ENCODE assay signal across 8 cellular contexts in genomic region chr12:63843613-63844390, GRCh38. TPM values are rescaled to one million over a fixed set of nuclear protein-coding genes. Genes with fewer than 3 reads are reported as not detected.
A peak's percentile ranks its signal among the peaks of the same experiment; 100 is the strongest.
DNase-seq lines count a peak whose midpoint lies in the region; ATAC-seq and TF ChIP-seq lines count a peak whose summit lies in the region.

No MANE protein-coding gene starts in this region.

- TF ChIP-seq EP300 in transverse colon (IDR thresholded peaks at IDR 0.05; ENCODE audit: low read depth): no peak

- ATAC-seq in HG02610 (IDR thresholded peaks at IDR 0.05; ENCODE audit: unreplicated experiment) (peak; percentile 97), heart right ventricle (peak; percentile 91 to 98 (median 94))

- H3K4me3 ChIP-seq in adipocyte (ENCODE audit: low read length) (peak overlapping the region; percentile 93), heart right ventricle (peak overlapping the region; percentile 68 to 98 (median 90)), transverse colon (peak overlapping the region; percentile 78 to 94 (median 88))

- H3K9me3 ChIP-seq in adipocyte (ENCODE audit: control insufficient read depth, low read length) (no peaks in the 10 kb centered on the region), heart right ventricle (no peaks in the 10 kb centered on the region), transverse colon (no peaks in the 10 kb centered on the region)

- TF ChIP-seq CTCF in GM10266 (IDR thresholded peaks at IDR 0.05; ENCODE audit: control insufficient read depth, insufficient read depth, low read depth, missing control alignments) (peak; percentile 99), heart right ventricle (IDR thresholded peaks at IDR 0.05) (peak; percentile 87 to 98 (median 94)), transverse colon (IDR thresholded peaks at IDR 0.05) (peak; percentile 75 to 98 (median 84))

- peak overlapping the region; percentile 92 for H3K9ac ChIP-seq in adipocyte (ENCODE audit: low read length)

- intact Hi-C loops in heart right ventricle (cut with DNase I): loop anchor here (1.0 to 10.0 kb wide), 13 partner anchors 101 to 561 kb away; partner anchors contain the start of genes KICS2 (in 1 of the 10) and XPOT (in 1 of the 10)
- intact Hi-C loops in transverse colon (cut with DNase I; ENCODE audit: low total_unique reads): loop anchor here (1.0 to 10.0 kb wide), 3 partner anchors 241 to 413 kb away; no protein-coding TSS in a partner anchor

- no peaks in the 10 kb centered on the region for H3K36me3 ChIP-seq in adipocyte (ENCODE audit: control insufficient read depth, insufficient read depth, low read length, severe bottlenecking)
- no peaks in the 10 kb centered on the region for H3K36me3 ChIP-seq in heart right ventricle
- H3K36me3 ChIP-seq in transverse colon: no peaks in the 10 kb centered on the region

- H3K27ac ChIP-seq in heart right ventricle (peak overlapping the region; percentile 80 to 95 (median 92)), transverse colon (peak overlapping the region; percentile 93 to 97 (median 96))

- peak; percentile 43 for TF ChIP-seq POLR2A in transverse colon (IDR thresholded peaks at IDR 0.05)

- 0 to 1% methylated on average over 82 to 96 of the region's 96 CpGs for WGBS in heart right ventricle, 2 donors
- WGBS in transverse colon (ENCODE audit: low coverage in 1 of 2), 2 donors: 1% methylated on average over 43 of the region's 96 CpGs; no CpG with 5 or more reads in 1 of the 2 donors

- in situ Hi-C loops in transverse colon (cut with MboI; ENCODE audit: low pct_ligation_motif_present in 1 of 4, low pct_unique_long_range_greater_than_20kb in 1 of 4, low sequenced_read_pairs in 3 of 4): loop anchor here in 3 of 4 donors (10.0 to 25.0 kb wide), 5 partner anchors 241 to 568 kb away; partner anchors contain the start of genes C12orf56 (in 2 of the 3) and XPOT (in 1 of the 3)

- DNase-seq in GM10266 (ENCODE audit: extremely low spot score) (peak; percentile 93), NCI-H1092 (lab: John Stamatoyannopoulos, UW) (peak; percentile 91), SW 1271 (lab: John Stamatoyannopoulos, UW) (peak; percentile 85 to 91), adipocyte (ENCODE audit: low read depth) (peak; percentile 98), heart right ventricle (peak; percentile 92 to 93), pons (ENCODE audit: low spot score) (peak; percentile 94), transverse colon (peak; percentile 92)

- H3K27me3 ChIP-seq in adipocyte (replicated peaks; ENCODE audit: control insufficient read depth, insufficient read depth, low read length) (no peaks in the 10 kb centered on the region), heart right ventricle (no peaks in the 10 kb centered on the region), transverse colon (no peaks in the 10 kb centered on the region)

- H3K4me1 ChIP-seq in adipocyte (ENCODE audit: control insufficient read depth, insufficient read depth, low read length) (peaks cover 19% of the 10 kb centered on the region), heart right ventricle (peaks cover 0 to 43% (median 13%) of the 10 kb centered on the region in 9 donors), transverse colon (peaks cover 5 to 29% (median 15%) of the 10 kb centered on the region in 4 donors)

RNA-seq across cellular contexts. Expression of gene SRGAP1, which starts 0.7 kb away (rescaled TPM):
- total RNA-seq in heart right ventricle (1 to 10 TPM; 2.6 to 6.4 (median 4.0) TPM), transverse colon (100 to 1,000 TPM in 1 of 4 donors, 10 to 100 TPM in 3; 16.0 to 720 (median 51.4) TPM)
- polyA plus RNA-seq in heart right ventricle: 1 to 10 TPM; 1.3 to 1.4 TPM

Comparison
In these comparisons a context has a peak if more than half of its experiments do, and no peak if none do; other contexts are left out.
1. Peak in every context shown above with its lines: DNase-seq, ATAC-seq, H3K4me3 ChIP-seq and H3K27ac ChIP-seq.